ENCODE assay signal across 10 cellular contexts in genomic region chr15:40291088-40291574, GRCh38. TPM values are rescaled to one million over a fixed set of nuclear protein-coding genes. Genes with fewer than 3 reads are reported as not detected.
DNase-seq lines count a peak whose midpoint lies in the region; ATAC-seq, FAIRE-seq and TF ChIP-seq lines count a peak whose summit lies in the region.
"Had no signal": no experiment of that assay in that cellular context is flagged by ENCODE, and none has a peak within 500 bp of the region (broad histone marks: within the 10 kb centered on the region; RNA-seq: fewer than 3 reads in every experiment).

No MANE protein-coding gene starts in this region.

- FAIRE-seq in GM12892 (lab: Jason Lieb, UNC), result no peak
- FAIRE-seq: frontal cortex had no signal

- 2% methylated on average over 55 of the region's 55 CpGs for WGBS in mesenchymal stem cell

- no peak overlapping the region for H3K9ac ChIP-seq in mesenchymal stem cell (ENCODE audit: low read length)

- no peak overlapping the region for H3K27ac Mint-ChIP-seq in activated naive CD4-positive, alpha-beta T cell treated with anti-CD3 and anti-CD28 coated beads, Interleukin-2, amount 50 U/mL, for 72 hours

- H3K9me3 Mint-ChIP-seq in activated naive CD4-positive, alpha-beta T cell treated with anti-CD3 and anti-CD28 coated beads, Interleukin-2, amount 50 U/mL, for 72 hours, result no peaks in the 10 kb centered on the region

- H2BK15ac ChIP-seq in mesenchymal stem cell (ENCODE audit: low read depth, poor library complexity, severe bottlenecking), result peak overlapping the region; percentile 50

- H3K4me3 ChIP-seq in dorsolateral prefrontal cortex (peak overlapping the region in 57 of 59 donors; percentile 4 to 66 (median 45)), mesenchymal stem cell (ENCODE audit: insufficient read depth in 1 of 2, low read depth in 1 of 2, low read length in 2 of 2) (peak overlapping the region; percentile 47 to 63)

- H4K8ac ChIP-seq in mesenchymal stem cell (ENCODE audit: low read length), result peak overlapping the region; percentile 97

- H3K23ac ChIP-seq in mesenchymal stem cell (ENCODE audit: low read length in 2 of 2), result peak overlapping the region; percentile 5 to 53

- no peak overlapping the region for H3K4ac ChIP-seq in mesenchymal stem cell (ENCODE audit: low read depth in 1 of 2, low read length in 2 of 2)

- peak overlapping the region in 1 of 2 experiments; percentile 47 for H2BK12ac ChIP-seq in mesenchymal stem cell (ENCODE audit: low read length in 2 of 2)

- peak overlapping the region; percentile 65 to 98 for H3K18ac ChIP-seq in mesenchymal stem cell (ENCODE audit: low read depth in 1 of 2, low read length in 2 of 2)

- peaks cover 0 to 18% (median 0%) of the 10 kb centered on the region in 45 donors for H3K27me3 ChIP-seq in dorsolateral prefrontal cortex
- peaks cover 67 to 69% of the 10 kb centered on the region in 2 experiments for H3K27me3 ChIP-seq in mesenchymal stem cell (ENCODE audit: control insufficient read depth in 1 of 2, insufficient read depth in 1 of 2, low read length in 2 of 2)

- H3K4me1 ChIP-seq in mesenchymal stem cell (ENCODE audit: control insufficient read depth, insufficient read depth, low read depth, low read length), result peaks cover 23% of the 10 kb centered on the region

- intact Hi-C loops in dorsolateral prefrontal cortex (cut with DNase I), result no loop called here

- H2BK5ac ChIP-seq in mesenchymal stem cell (ENCODE audit: low read depth, low read length, poor library complexity, severe bottlenecking), result no peak overlapping the region

- no peaks in the 10 kb centered on the region for H3K9me3 ChIP-seq in mesenchymal stem cell (ENCODE audit: control insufficient read depth, low read length)

- peak overlapping the region; percentile 36 for H2BK120ac ChIP-seq in mesenchymal stem cell (ENCODE audit: low read depth, low read length)

- TF ChIP-seq CTCF in dorsolateral prefrontal cortex (IDR thresholded peaks at IDR 0.05 in 54 of 56, conservative IDR thresholded peaks at IDR 0.05 in 2 of 56; ENCODE audit: low read depth in 1 of 56, partially characterized antibody in 56 of 56), result no peak

- no peak overlapping the region for H2AK5ac ChIP-seq in mesenchymal stem cell (ENCODE audit: low read length, severe bottlenecking)

- peak overlapping the region; percentile 80 for H4K91ac ChIP-seq in mesenchymal stem cell (ENCODE audit: low read length)

- DNase-seq in AG08396 (ENCODE audit: low spot score) (peak; percentile 86), NCI-H2171 (lab: John Stamatoyannopoulos, UW) (peak; percentile 56), dorsolateral prefrontal cortex (peak in 2 of 10 donors; percentile 21 to 64), mesenchymal stem cell (peak; percentile 71), C1 segment of cervical spinal cord (lab: John Stamatoyannopoulos, UW) (no peak), GM12892 (ENCODE audit: insufficient read length) (no peak)
- DNase-seq in activated naive CD4-positive, alpha-beta T cell treated with anti-CD3 and anti-CD28 coated beads, Interleukin-2, amount 50 U/mL, for 72 hours (ENCODE audit: low spot score in 2 of 2), result no peak

- H3K27ac ChIP-seq in dorsolateral prefrontal cortex (peak overlapping the region in 28 of 59 donors; percentile 3 to 73 (median 36)), mesenchymal stem cell (ENCODE audit: low read length, poor library complexity, severe bottlenecking) (no peak overlapping the region)

- no peak for ATAC-seq in GM21381 (IDR thresholded peaks at IDR 0.05; ENCODE audit: unreplicated experiment)
- ATAC-seq in activated naive CD4-positive, alpha-beta T cell treated with anti-CD3 and anti-CD28 coated beads, Interleukin-2, amount 50 U/mL, for 72 hours, result no peak

- H3K36me3 Mint-ChIP-seq in activated naive CD4-positive, alpha-beta T cell treated with anti-CD3 and anti-CD28 coated beads, Interleukin-2, amount 50 U/mL, for 72 hours, result no peaks in the 10 kb centered on the region

- no peaks in the 10 kb centered on the region for H3K36me3 ChIP-seq in mesenchymal stem cell (ENCODE audit: control insufficient read depth in 1 of 2, insufficient read depth in 2 of 2, low read depth in 1 of 2, low read length in 2 of 2)

- peak overlapping the region in 1 of 2 experiments; percentile 93 for H3K14ac ChIP-seq in mesenchymal stem cell (ENCODE audit: low read length in 2 of 2)

- H3K79me1 ChIP-seq in mesenchymal stem cell (replicated peaks; ENCODE audit: low read length, poor library complexity, severe bottlenecking), result no peaks in the 10 kb centered on the region

- peak overlapping the region; percentile 80 for H2AFZ ChIP-seq in mesenchymal stem cell (ENCODE audit: low read depth, low read length)

- H3K4me2 ChIP-seq in mesenchymal stem cell (ENCODE audit: low read length, poor library complexity, severe bottlenecking), result peak overlapping the region; percentile 94

- TF ChIP-seq POLR2A in GM12892 (IDR thresholded peaks at IDR 0.05; ENCODE audit: low read depth, low read length), result no peak

RNA-seq across cellular contexts. Expression of gene ANKRD63, which starts 8.3 kb away (rescaled TPM):
- total RNA-seq in dorsolateral prefrontal cortex, result 1 to 10 TPM in 106 of 120 experiments, under 1 TPM in 11, not detected in 3; 0.48 to 4.9 (median 2.0) TPM
- not detected for polyA plus RNA-seq in mesenchymal stem cell (2013, experiment 1 of 2)
- polyA plus RNA-seq in mesenchymal stem cell (2013, experiment 2 of 2), result not detected
- not detected for total RNA-seq in activated naive CD4-positive, alpha-beta T cell treated with anti-CD3 and anti-CD28 coated beads, Interleukin-2, amount 50 U/mL, for 72 hours
- not detected for polyA plus RNA-seq in GM12892 (2012; ENCODE audit: missing spikeins)
- total RNA-seq: subcutaneous adipose tissue had no signal

RNA-seq across cellular contexts. Expression of gene PLCB2, which starts 16.6 kb away (rescaled TPM):
- 10 to 100 TPM; 10.2 to 52.4 (median 21.2) TPM for total RNA-seq in dorsolateral prefrontal cortex
- 14.0 TPM for polyA plus RNA-seq in mesenchymal stem cell (2013, experiment 1 of 2)
- polyA plus RNA-seq in mesenchymal stem cell (2013, experiment 2 of 2), result 13.9 TPM
- 10 to 100 TPM; 63.5 to 91.5 TPM for total RNA-seq in activated naive CD4-positive, alpha-beta T cell treated with anti-CD3 and anti-CD28 coated beads, Interleukin-2, amount 50 U/mL, for 72 hours
- 8.8 TPM for polyA plus RNA-seq in GM12892 (2012; ENCODE audit: missing spikeins)

RNA-seq across cellular contexts. Expression of gene INAFM2, which starts 32.4 kb away (rescaled TPM):
- 10 to 100 TPM; 15.6 to 46.5 (median 29.8) TPM for total RNA-seq in dorsolateral prefrontal cortex
- polyA plus RNA-seq in mesenchymal stem cell (2013, experiment 1 of 2), result 75.5 TPM
- polyA plus RNA-seq in mesenchymal stem cell (2013, experiment 2 of 2), result 80.9 TPM
- 10 to 100 TPM in 1 of 2 donors, 1 to 10 TPM in 1; 5.8 to 14.2 TPM for total RNA-seq in activated naive CD4-positive, alpha-beta T cell treated with anti-CD3 and anti-CD28 coated beads, Interleukin-2, amount 50 U/mL, for 72 hours
- polyA plus RNA-seq in GM12892 (2012; ENCODE audit: missing spikeins), result 4.6 TPM

RNA-seq across cellular contexts. Expression of gene CCDC9B, which starts 49.6 kb away (rescaled TPM):
- total RNA-seq in dorsolateral prefrontal cortex, result 10 to 100 TPM in 114 of 120 experiments, 1 to 10 TPM in 6; 7.1 to 37.9 (median 17.3) TPM
- 34.5 TPM for polyA plus RNA-seq in mesenchymal stem cell (2013, experiment 1 of 2)
- polyA plus RNA-seq in mesenchymal stem cell (2013, experiment 2 of 2), result 31.6 TPM
- total RNA-seq in activated naive CD4-positive, alpha-beta T cell treated with anti-CD3 and anti-CD28 coated beads, Interleukin-2, amount 50 U/mL, for 72 hours, result 1 to 10 TPM; 1.6 to 2.8 TPM
- 0.08 TPM for polyA plus RNA-seq in GM12892 (2012; ENCODE audit: missing spikeins)

RNA-seq across cellular contexts. Expression of gene PAK6, which starts 52.3 kb away (rescaled TPM):
- 10 to 100 TPM in 119 of 120 experiments, 1 to 10 TPM in 1; 8.3 to 67.8 (median 34.1) TPM for total RNA-seq in dorsolateral prefrontal cortex
- polyA plus RNA-seq in mesenchymal stem cell (2013, experiment 1 of 2), result 0.18 TPM
- 0.10 TPM for polyA plus RNA-seq in mesenchymal stem cell (2013, experiment 2 of 2)
- total RNA-seq in activated naive CD4-positive, alpha-beta T cell treated with anti-CD3 and anti-CD28 coated beads, Interleukin-2, amount 50 U/mL, for 72 hours, result under 1 TPM; 0.29 to 0.30 TPM
- 1.4 TPM for polyA plus RNA-seq in GM12892 (2012; ENCODE audit: missing spikeins)

Comparison
In these comparisons a context has a peak if more than half of its experiments do, and no peak if none do; other contexts are left out.
1. DNase-seq: peak in AG08396 (single experiment), NCI-H2171 (single experiment) and mesenchymal stem cell (single experiment); none in C1 segment of cervical spinal cord (0 of 14), activated naive CD4-positive, alpha-beta T cell treated with anti-CD3 and anti-CD28 coated beads, Interleukin-2, amount 50 U/mL, for 72 hours (0 of 2) and GM12892 (single experiment).